In genomic region chr12:24901975-24902461, GRCh38 we compare ENCODE assay signal across 8 cellular contexts. TPM values are rescaled to one million over a fixed set of nuclear protein-coding genes. Genes with fewer than 3 reads are reported as not detected.
A peak's percentile ranks its signal among the peaks of the same experiment; 100 is the strongest.
DNase-seq lines count a peak whose midpoint lies in the region; ATAC-seq and TF ChIP-seq lines count a peak whose summit lies in the region.

No MANE protein-coding gene starts in this region.

- H3K36me3 ChIP-seq in ectodermal cell (ENCODE audit: control insufficient read depth, insufficient read depth, low read length) (no peaks in the 10 kb centered on the region), upper lobe of left lung (no peaks in the 10 kb centered on the region)

- H3K9me3 ChIP-seq in ectodermal cell (ENCODE audit: control insufficient read depth, low read length) (no peaks in the 10 kb centered on the region), upper lobe of left lung (no peaks in the 10 kb centered on the region)

- H3K36me3 Mint-ChIP-seq in activated naive CD4-positive, alpha-beta T cell treated with anti-CD3 and anti-CD28 coated beads for 36 hours (ENCODE audit: low read depth), result peaks cover 3% of the 10 kb centered on the region
- peaks cover 12% of the 10 kb centered on the region for H3K36me3 Mint-ChIP-seq in mesothelial cell of epicardium

- TF ChIP-seq CTCF in mesothelial cell of epicardium (IDR thresholded peaks at IDR 0.05; ENCODE audit: unreplicated experiment) (no peak), upper lobe of left lung (IDR thresholded peaks at IDR 0.05) (no peak)

- peak overlapping the region; percentile 85 for H3K4me3 Mint-ChIP-seq in activated naive CD4-positive, alpha-beta T cell treated with anti-CD3 and anti-CD28 coated beads for 36 hours
- peak overlapping the region; percentile 84 for H3K4me3 Mint-ChIP-seq in mesothelial cell of epicardium

- TF ChIP-seq POLR2A in upper lobe of left lung (IDR thresholded peaks at IDR 0.05), result no peak

- CTCF ChIA-PET in activated naive CD4-positive, alpha-beta T cell treated with anti-CD3 and anti-CD28 coated beads for 36 hours (lab: Charles Lee), result interaction anchor here (1.5 kb wide), 1 partner anchor 50 kb away, joined by 4 read pairs; no protein-coding TSS in a partner anchor

- H3K4me1 ChIP-seq in ectodermal cell (ENCODE audit: control insufficient read depth, insufficient read depth, low read length) (peaks cover 17% of the 10 kb centered on the region), upper lobe of left lung (peaks cover 31 to 40% (median 34%) of the 10 kb centered on the region in 4 donors)

- intact Hi-C loops in activated naive CD4-positive, alpha-beta T cell treated with anti-CD3 and anti-CD28 coated beads for 36 hours (cut with micrococcal nuclease), result loop anchor here (1.0 to 5.0 kb wide), 9 partner anchors 17 to 1847 kb away; a partner anchor contains a TSS

- H3K27me3 ChIP-seq in ectodermal cell (ENCODE audit: control insufficient read depth, insufficient read depth, low read length, poor library complexity, severe bottlenecking), result peaks cover 23% of the 10 kb centered on the region
- H3K27me3 ChIP-seq in upper lobe of left lung, result no peaks in the 10 kb centered on the region

- peak overlapping the region; percentile 45 for H3K4me3 ChIP-seq in ectodermal cell (ENCODE audit: insufficient read depth, low read depth, low read length)
- H3K4me3 ChIP-seq in upper lobe of left lung, result peak overlapping the region in 3 of 4 donors; percentile 53 to 88 (median 65)

- H3K27ac ChIP-seq in ectodermal cell (ENCODE audit: insufficient read depth, low read depth, low read length, poor library complexity, severe bottlenecking) (no peak overlapping the region), upper lobe of left lung (peak overlapping the region; percentile 58 to 88 (median 71))

- ATAC-seq in upper lobe of left lung (ENCODE audit: low FRiP score in 2 of 2) (peak in 1 of 2 donors; percentile 33), GM21515 (IDR thresholded peaks at IDR 0.05; ENCODE audit: unreplicated experiment) (no peak)

- H3K4me1 Mint-ChIP-seq in activated naive CD4-positive, alpha-beta T cell treated with anti-CD3 and anti-CD28 coated beads for 36 hours (ENCODE audit: low read depth), result peaks cover 31% of the 10 kb centered on the region
- H3K4me1 Mint-ChIP-seq in mesothelial cell of epicardium, result peaks cover 21% of the 10 kb centered on the region

- H3K27ac Mint-ChIP-seq in activated naive CD4-positive, alpha-beta T cell treated with anti-CD3 and anti-CD28 coated beads for 36 hours, result no peak overlapping the region
- no peak overlapping the region for H3K27ac Mint-ChIP-seq in mesothelial cell of epicardium

- H3K27me3 Mint-ChIP-seq in activated naive CD4-positive, alpha-beta T cell treated with anti-CD3 and anti-CD28 coated beads for 36 hours (ENCODE audit: low read depth), result peaks cover 28% of the 10 kb centered on the region
- peaks cover 26% of the 10 kb centered on the region for H3K27me3 Mint-ChIP-seq in mesothelial cell of epicardium (ENCODE audit: low read depth)

- 1 to 2% methylated on average over 23 of the region's 23 CpGs for WGBS in ectodermal cell, 2 experiments
- 31 to 48% methylated on average over 23 of the region's 23 CpGs for WGBS in upper lobe of left lung, 2 donors

- TF ChIP-seq EP300 in upper lobe of left lung (IDR thresholded peaks at IDR 0.05), result no peak

- no peaks in the 10 kb centered on the region for H3K9me3 Mint-ChIP-seq in activated naive CD4-positive, alpha-beta T cell treated with anti-CD3 and anti-CD28 coated beads for 36 hours
- H3K9me3 Mint-ChIP-seq in mesothelial cell of epicardium, result peaks cover 5% of the 10 kb centered on the region

- peak; percentile 36 for DNase-seq in activated naive CD4-positive, alpha-beta T cell treated with anti-CD3 and anti-CD28 coated beads for 36 hours
- no peak for DNase-seq in activated naive CD4-positive, alpha-beta T cell treated with anti-CD3 and anti-CD28 coated beads, Interleukin-2, amount 50 U/mL, for 16 hours
- no peak for DNase-seq in mesothelial cell of epicardium (ENCODE audit: low spot score in 2 of 2, unreplicated experiment in 2 of 2)
- DNase-seq in upper lobe of left lung, result peak; percentile 34 to 68
- no peak for DNase-seq in NCI-H510A (lab: John Stamatoyannopoulos, UW)
- no peak for DNase-seq in H4 (ENCODE audit: low spot score)

RNA-seq across cellular contexts. Expression of gene BCAT1, which starts 46.9 kb away (rescaled TPM):
- 10 to 100 TPM; 16.4 to 16.7 TPM for total RNA-seq in activated naive CD4-positive, alpha-beta T cell treated with anti-CD3 and anti-CD28 coated beads for 36 hours
- polyA plus RNA-seq in ectodermal cell (2013, experiment 1 of 4), result 182 TPM
- polyA plus RNA-seq in ectodermal cell (2013, experiment 2 of 4), result 190 TPM
- 109 TPM for polyA plus RNA-seq in ectodermal cell (2013, experiment 3 of 4)
- polyA plus RNA-seq in ectodermal cell (2013, experiment 4 of 4), result 121 TPM
- total RNA-seq in mesothelial cell of epicardium, result 108 to 125 TPM (median 121 TPM) in 3 replicates
- total RNA-seq in upper lobe of left lung, result 100 to 1,000 TPM in 1 of 6 donors, 10 to 100 TPM in 5; 52.7 to 145 (median 72.7) TPM
- total RNA-seq in H4 (2014; rRNA removed; shearing (Covaris generic)), result 114 and 117 TPM in 2 replicates

Comparison
In these comparisons a context has a peak if more than half of its experiments do, and no peak if none do; other contexts are left out.
1. DNase-seq: peak in activated naive CD4-positive, alpha-beta T cell treated with anti-CD3 and anti-CD28 coated beads for 36 hours (single experiment) and upper lobe of left lung (2 of 2); none in activated naive CD4-positive, alpha-beta T cell treated with anti-CD3 and anti-CD28 coated beads, Interleukin-2, amount 50 U/mL, for 16 hours (single experiment), mesothelial cell of epicardium (0 of 2), NCI-H510A (single experiment) and H4 (single experiment).